Comparison of ENCODE assay signal across 21 cellular contexts in genomic region chr4:98166731-98167041, GRCh38. TPM values are rescaled to one million over a fixed set of nuclear protein-coding genes. Genes with fewer than 3 reads are reported as not detected.
DNase-seq lines count a peak whose midpoint lies in the region; ATAC-seq, FAIRE-seq and TF ChIP-seq lines count a peak whose summit lies in the region.
"Had no signal": no experiment of that assay in that cellular context is flagged by ENCODE, and none has a peak within 500 bp of the region (broad histone marks: within the 10 kb centered on the region; RNA-seq: fewer than 3 reads in every experiment).

No MANE protein-coding gene starts in this region.

- TF ChIP-seq CTCF in SK-N-SH (IDR thresholded peaks at IDR 0.05) (no peak), GM23338 (conservative IDR thresholded peaks at IDR 0.05; ENCODE audit: low read depth in 2 of 2) (no peak), RWPE1 (conservative IDR thresholded peaks at IDR 0.05; ENCODE audit: low read depth) (no peak), kidney (IDR thresholded peaks at IDR 0.05; ENCODE audit: borderline replicate concordance, extremely low read depth, insufficient read depth) (no peak)

- H3K9ac ChIP-seq in SK-N-SH (no peak overlapping the region), kidney (ENCODE audit: low read length in 2 of 2) (no peak overlapping the region)

- no peak overlapping the region for H3K27ac Mint-ChIP-seq in GM23338
- H3K27ac Mint-ChIP-seq: CD8-positive, alpha-beta T cell had no signal

- TF ChIP-seq RAD21 in SK-N-SH (IDR thresholded peaks at IDR 0.05; ENCODE audit: low read length), result no peak

- no peaks in the 10 kb centered on the region for H3K79me2 ChIP-seq in SK-N-SH (ENCODE audit: insufficient read depth)
- no peaks in the 10 kb centered on the region for H3K79me2 ChIP-seq in GM23338 (replicated peaks; ENCODE audit: insufficient read depth)

- no peaks in the 10 kb centered on the region for H3K27me3 Mint-ChIP-seq in GM23338 (ENCODE audit: insufficient read depth, low read depth, poor library complexity)

- FAIRE-seq in kidney (lab: Jason Lieb, UNC), result no peak
- FAIRE-seq: D721Med, G401.6, GM12891, H1, HTR-8/SVneo had no signal

- H3K9me3 ChIP-seq in SK-N-SH (no peaks in the 10 kb centered on the region), kidney (ENCODE audit: control insufficient read depth in 1 of 2, low read length in 2 of 2) (no peaks in the 10 kb centered on the region)
- H3K9me3 ChIP-seq: BE2C, HAP-1 had no signal

- H3K4me3 ChIP-seq in SK-N-SH (ENCODE audit: low read depth in 2 of 2, low read length in 1 of 2), result no peak overlapping the region
- H3K4me3 ChIP-seq in GM23338, result no peak overlapping the region
- no peak overlapping the region for H3K4me3 ChIP-seq in kidney (ENCODE audit: low read length in 2 of 2)
- H3K4me3 ChIP-seq: HAP-1 had no signal

- CTCF ChIA-PET in SK-N-SH (lab: Yijun Ruan, JAX) (interaction anchor here (2.0 kb wide), 1 partner anchor 15 kb away, joined by 9 read pairs; no protein-coding TSS in a partner anchor), RWPE1 (lab: Yijun Ruan, JAX) (interaction anchor here (0.6 kb wide), 1 partner anchor 29 kb away, joined by 4 read pairs; no protein-coding TSS in a partner anchor)

- H3K27me3 ChIP-seq in SK-N-SH (ENCODE audit: insufficient read depth), result no peaks in the 10 kb centered on the region
- H3K27me3 ChIP-seq in GM23338 (ENCODE audit: insufficient read depth), result no peaks in the 10 kb centered on the region
- H3K27me3 ChIP-seq: BE2C had no signal

- POLR2A ChIA-PET in SK-N-SH (lab: Yijun Ruan, JAX), result no interaction called here
- POLR2A ChIA-PET in RWPE1 (lab: Yijun Ruan, JAX; ENCODE audit: low non-redundant PET), result no interaction called here

- H3F3A ChIP-seq in SK-N-SH (replicated peaks; ENCODE audit: insufficient read depth) (no peaks in the 10 kb centered on the region), GM23338 (replicated peaks; ENCODE audit: low read depth) (no peaks in the 10 kb centered on the region)

- H3K9me3 Mint-ChIP-seq in GM23338, result no peaks in the 10 kb centered on the region; the same call in 2 of the 3 replicates
- H3K9me3 Mint-ChIP-seq: CD8-positive, alpha-beta T cell had no signal

- H4K20me1 ChIP-seq in SK-N-SH (ENCODE audit: insufficient read depth) (no peaks in the 10 kb centered on the region), GM23338 (replicated peaks; ENCODE audit: insufficient read depth) (no peaks in the 10 kb centered on the region)

- no peak overlapping the region for H3K27ac ChIP-seq in SK-N-SH (ENCODE audit: low read depth in 2 of 2, low read length in 1 of 2)
- no peak overlapping the region for H3K27ac ChIP-seq in GM23338 (ENCODE audit: low read depth)
- peak overlapping the region; percentile 61 for H3K27ac ChIP-seq in RWPE1
- peak overlapping the region; percentile 20 to 55 for H3K27ac ChIP-seq in kidney (ENCODE audit: low read depth in 2 of 2, low read length in 2 of 2)
- H3K27ac ChIP-seq: 22Rv1 had no signal

- H3K9me2 ChIP-seq in SK-N-SH, result no peaks in the 10 kb centered on the region
- H3K9me2 ChIP-seq in GM23338 (ENCODE audit: insufficient read depth), result peaks cover 5% of the 10 kb centered on the region

- H3K36me3 Mint-ChIP-seq in GM23338 (ENCODE audit: low read depth), result no peaks in the 10 kb centered on the region
- H3K36me3 Mint-ChIP-seq: CD14-positive monocyte; CD8-positive, alpha-beta T cell had no signal

- no peak overlapping the region for H2AFZ ChIP-seq in SK-N-SH (ENCODE audit: low read depth)
- H2AFZ ChIP-seq in GM23338, result peak overlapping the region; percentile 24; the same call in 1 of the 2 replicates

- H3K4me1 ChIP-seq in SK-N-SH (ENCODE audit: control insufficient read depth in 1 of 2, insufficient read depth in 2 of 2, low read depth in 1 of 2, low read length in 1 of 2) (peaks cover 0 to 5% of the 10 kb centered on the region in 2 experiments; a peak in 1 of 4 replicates), GM23338 (ENCODE audit: insufficient read depth) (peaks cover 19% of the 10 kb centered on the region), kidney (ENCODE audit: control insufficient read depth in 1 of 2, insufficient read depth in 1 of 2, low read depth in 1 of 2, low read length in 2 of 2) (peaks cover 7% of the 10 kb centered on the region in 2 donors)
- H3K4me1 ChIP-seq: BE2C had no signal

- no peak overlapping the region for H3K4me3 Mint-ChIP-seq in GM23338
- H3K4me3 Mint-ChIP-seq: CD14-positive monocyte; CD8-positive, alpha-beta T cell had no signal

- no peaks in the 10 kb centered on the region for H3K36me3 ChIP-seq in SK-N-SH (replicated peaks in 1 of 2; ENCODE audit: control insufficient read depth in 1 of 2, insufficient read depth in 2 of 2, low read length in 1 of 2)
- no peaks in the 10 kb centered on the region for H3K36me3 ChIP-seq in GM23338 (ENCODE audit: insufficient read depth)
- H3K36me3 ChIP-seq in kidney (ENCODE audit: control insufficient read depth in 1 of 2, insufficient read depth in 2 of 2, low read length in 2 of 2), result no peaks in the 10 kb centered on the region
- H3K36me3 ChIP-seq: BE2C, HAP-1 had no signal

- intact Hi-C loops in kidney (cut with DNase I), result no loop called here

- H3K4me2 ChIP-seq in SK-N-SH, result no peak overlapping the region
- H3K4me2 ChIP-seq in GM23338, result no peak overlapping the region

- DNase-seq in SK-N-SH (no peak), GM23338 (ENCODE audit: low spot score) (no peak), RWPE1 (ENCODE audit: low spot score) (no peak), kidney (no peak), iPS-NIHi7 (ENCODE audit: extremely low spot score) (no peak)
- DNase-seq in activated CD4-positive, alpha-beta T cell treated with anti-CD3 and anti-CD28 coated beads for 48 hours, result no peak
- DNase-seq in activated T-cell treated with anti-CD3 and anti-CD28 coated beads, Interleukin-2, amount 50 U/mL, for 48 hours, result no peak
- DNase-seq: BE2C; CD8-positive, alpha-beta T cell; COR-L47; DMS153; DMS79 treated with DMSO at 0.1 percent for 48 hours had no signal

- ATAC-seq in SK-N-SH treated with all-trans-retinoic acid at 6 μM for 48 hours, result peak; percentile 49; the same call in 2 of the 3 replicates
- ATAC-seq in GM23338, result no peak
- ATAC-seq: CD8-positive, alpha-beta T cell had no signal

- TF ChIP-seq EP300 in SK-N-SH (IDR thresholded peaks at IDR 0.05; ENCODE audit: borderline replicate concordance in 1 of 2, low read depth in 1 of 2, low read length in 1 of 2), result no peak

- WGBS in SK-N-SH (ENCODE audit: low lambda C conversion rate), result 93% methylated on average over 2 of the region's 2 CpGs

- H3K4me1 Mint-ChIP-seq in GM23338, result peaks cover 22% of the 10 kb centered on the region
- H3K4me1 Mint-ChIP-seq: CD14-positive monocyte had no signal

TF ChIP-seq in SK-N-SH treated with all-trans-retinoic acid at 6 μM for 48 hours, 23 proteins besides CTCF, POLR2A, EP300 and RAD21:
- no peak for TF ChIP-seq ZFP30 (CRISPR knock-in tag; IDR thresholded peaks at IDR 0.05)

TF ChIP-seq in SK-N-SH, 30 proteins besides CTCF, POLR2A, EP300 and RAD21:
- TF ChIP-seq JUND (IDR thresholded peaks at IDR 0.05), result no peak
- no peak for TF ChIP-seq RFX5 (IDR thresholded peaks at IDR 0.05; ENCODE audit: low read length)
- TF ChIP-seq TAF1 (IDR thresholded peaks at IDR 0.05; ENCODE audit: borderline replicate concordance, low read depth, low read length), result no peak
TF ChIP-seq in SK-N-SH: peak in this region for 0.

TF ChIP-seq in GM23338, 12 proteins besides CTCF, POLR2A, EP300 and RAD21 (continues in another document):
- TF ChIP-seq JUNB (IDR thresholded peaks at IDR 0.05; ENCODE audit: unreplicated experiment), result no peak

RNA-seq across cellular contexts. Expression of gene STPG2, which starts 23.4 kb away (rescaled TPM):
- polyA plus RNA-seq in SK-N-SH (2012; rRNA removed) (not detected in 2 replicates), GM23338 (2016; fragmentation: Nextera tagmentation; extraction: Ambion mirVana) (0.14 and 0.32 TPM in 2 replicates), kidney (ENCODE audit: insufficient read depth, low read depth, low replicate concordance) (0.43 TPM)
- 0.03 TPM in 2 replicates for polyA plus RNA-seq in SK-N-SH (2012; cell fraction: cytosol; rRNA removed)
- polyA plus RNA-seq in SK-N-SH (2012; cell fraction: nucleus; rRNA removed), result 0.07 and 0.11 TPM in 2 replicates
- 0.17 TPM in 1 of 2 replicates, not detected in the other for total RNA-seq in GM23338 (2014; rRNA removed; shearing (Covaris generic))
- total RNA-seq in kidney, result 1.1 TPM
- total RNA-seq: CD8-positive, alpha-beta T cell; H1 had no signal
- polyA plus RNA-seq: CD14-positive monocyte had no signal

Comparison
In these comparisons a context has a peak if more than half of its experiments do, and no peak if none do; other contexts are left out.
1. H3K27ac ChIP-seq: peak in RWPE1 (single experiment) and kidney (2 of 2); none in SK-N-SH (0 of 2) and GM23338 (single experiment).